ENCODE assay signal across 10 cellular contexts in genomic region chr17:80779961-80780380, GRCh38.
DNase-seq lines count a peak whose midpoint lies in the region; ATAC-seq and TF ChIP-seq lines count a peak whose summit lies in the region.
"Had no signal": no experiment of that assay in that cellular context is flagged by ENCODE, and none has a peak within 500 bp of the region (broad histone marks: within the 10 kb centered on the region; RNA-seq: fewer than 3 reads in every experiment).

No MANE protein-coding gene starts in this region.

- intact Hi-C loops in activated B cell treated with CpG ODN at 0.5 μM for 24 hours (cut with micrococcal nuclease), result loop anchor here (10.0 kb wide), 1 partner anchor 45 kb away; no protein-coding TSS in a partner anchor
- intact Hi-C loops in vagina (cut with DNase I), result no loop called here

- no peak for DNase-seq in activated naive CD4-positive, alpha-beta T cell (lab: John Stamatoyannopoulos, UW)
- DNase-seq in activated B cell treated with CpG ODN at 0.5 μM for 24 hours, result no peak
- DNase-seq in hepatocyte (ENCODE audit: low spot score), result no peak
- no peak for DNase-seq in vagina (ENCODE audit: extremely low spot score in 2 of 2)
- DNase-seq in G401 (ENCODE audit: low spot score), result no peak
- no peak for DNase-seq in ecto neural progenitor cell (ENCODE audit: low spot score)
- DNase-seq in NCI-H82 treated with DMSO at 0.1 percent for 48 hours (lab: John Stamatoyannopoulos, UW; ENCODE audit: unreplicated experiment), result no peak
- DNase-seq: amygdala had no signal

- POLR2A ChIA-PET in activated B cell treated with CpG ODN at 0.5 μM for 24 hours (lab: Charles Lee), result interaction anchor here (1.3 to 1.5 kb wide), 3 partner anchors 10 to 325 kb away, joined by 3 to 5 read pairs (median 3); no protein-coding TSS in a partner anchor

- H3K27ac Mint-ChIP-seq in activated naive CD4-positive, alpha-beta T cell treated with anti-CD3 and anti-CD28 coated beads, Interleukin-2, amount 50 U/mL, for 24 hours, result peak overlapping the region; percentile 91
- peak overlapping the region; percentile 32 for H3K27ac Mint-ChIP-seq in activated B cell treated with CpG ODN at 0.5 μM for 24 hours

- H3K36me3 ChIP-seq in hepatocyte (replicated peaks; ENCODE audit: insufficient read depth, low read depth), result no peaks in the 10 kb centered on the region
- no peaks in the 10 kb centered on the region for H3K36me3 ChIP-seq in vagina

- H3K9me3 ChIP-seq in hepatocyte (ENCODE audit: low read depth), result no peaks in the 10 kb centered on the region
- H3K9me3 ChIP-seq in vagina, result no peaks in the 10 kb centered on the region

- TF ChIP-seq POLR2A in vagina (IDR thresholded peaks at IDR 0.05), result no peak

- H3K36me3 Mint-ChIP-seq in activated naive CD4-positive, alpha-beta T cell treated with anti-CD3 and anti-CD28 coated beads, Interleukin-2, amount 50 U/mL, for 24 hours, result peaks cover 20% of the 10 kb centered on the region
- peaks cover 27% of the 10 kb centered on the region for H3K36me3 Mint-ChIP-seq in activated B cell treated with CpG ODN at 0.5 μM for 24 hours (ENCODE audit: low read depth)

- H3K27me3 ChIP-seq in hepatocyte, result no peaks in the 10 kb centered on the region
- H3K27me3 ChIP-seq in vagina, result no peaks in the 10 kb centered on the region

- in situ Hi-C loops in G401 (cut with HindIII; ENCODE audit: low sequenced_read_pairs), result no loop called here

- H3K79me2 ChIP-seq in hepatocyte, result no peaks in the 10 kb centered on the region

- H2AFZ ChIP-seq in hepatocyte, result no peak overlapping the region

- H3K4me3 ChIP-seq in hepatocyte (no peak overlapping the region), vagina (no peak overlapping the region)

- 38% methylated on average over 16 of the region's 16 CpGs for WGBS in hepatocyte (ENCODE audit: low lambda C conversion rate, missing lambda C conversion rate)

- H3K4me1 Mint-ChIP-seq in activated naive CD4-positive, alpha-beta T cell treated with anti-CD3 and anti-CD28 coated beads, Interleukin-2, amount 50 U/mL, for 24 hours, result peaks cover 80% of the 10 kb centered on the region
- H3K4me1 Mint-ChIP-seq in activated B cell treated with CpG ODN at 0.5 μM for 24 hours, result peaks cover 35% of the 10 kb centered on the region

- H3K27ac ChIP-seq in hepatocyte, result peak overlapping the region; percentile 80
- peak overlapping the region; percentile 60 for H3K27ac ChIP-seq in vagina

- H3K9me2 ChIP-seq in hepatocyte (replicated peaks; ENCODE audit: insufficient read depth), result no peaks in the 10 kb centered on the region

- H3K27me3 Mint-ChIP-seq in activated naive CD4-positive, alpha-beta T cell treated with anti-CD3 and anti-CD28 coated beads, Interleukin-2, amount 50 U/mL, for 24 hours, result no peaks in the 10 kb centered on the region
- H3K27me3 Mint-ChIP-seq in activated B cell treated with CpG ODN at 0.5 μM for 24 hours, result no peaks in the 10 kb centered on the region

- CTCF ChIA-PET in activated B cell treated with CpG ODN at 0.5 μM for 24 hours (lab: Charles Lee), result no interaction called here

- TF ChIP-seq CTCF in activated B cell treated with CpG ODN at 0.5 μM for 24 hours (IDR thresholded peaks at IDR 0.05), result no peak
- no peak for TF ChIP-seq CTCF in hepatocyte (IDR thresholded peaks at IDR 0.05; ENCODE audit: poor library complexity)
- no peak for TF ChIP-seq CTCF in vagina (IDR thresholded peaks at IDR 0.05)

- peak overlapping the region; percentile 80 for H3K4me3 Mint-ChIP-seq in activated naive CD4-positive, alpha-beta T cell treated with anti-CD3 and anti-CD28 coated beads, Interleukin-2, amount 50 U/mL, for 24 hours
- H3K4me3 Mint-ChIP-seq in activated B cell treated with CpG ODN at 0.5 μM for 24 hours, result peak overlapping the region; percentile 3

- no peak for ATAC-seq in activated B cell treated with CpG ODN at 0.5 μM for 24 hours (ENCODE audit: low read depth)
- ATAC-seq: Panc1 had no signal

- H3K4me2 ChIP-seq in hepatocyte, result peak overlapping the region; percentile 49

- no peaks in the 10 kb centered on the region for H3K9me3 Mint-ChIP-seq in activated naive CD4-positive, alpha-beta T cell treated with anti-CD3 and anti-CD28 coated beads, Interleukin-2, amount 50 U/mL, for 24 hours
- H3K9me3 Mint-ChIP-seq in activated B cell treated with CpG ODN at 0.5 μM for 24 hours, result no peaks in the 10 kb centered on the region

- no peaks in the 10 kb centered on the region for H4K20me1 ChIP-seq in hepatocyte (ENCODE audit: insufficient read depth, poor library complexity, severe bottlenecking)

- H3K4me1 ChIP-seq in hepatocyte (ENCODE audit: insufficient read depth) (peaks cover 19% of the 10 kb centered on the region), vagina (peaks cover 6% of the 10 kb centered on the region)
